8 cellular contexts compared by ENCODE assay signal in genomic region chr13:20901668-20902437, GRCh38. TPM values are rescaled to one million over a fixed set of nuclear protein-coding genes. Genes with fewer than 3 reads are reported as not detected.
DNase-seq lines count a peak whose midpoint lies in the region; ATAC-seq, FAIRE-seq and TF ChIP-seq lines count a peak whose summit lies in the region.

No MANE protein-coding gene starts in this region.

- no peak overlapping the region for H2AFZ ChIP-seq in HepG2 (ENCODE audit: low read length)

- no TSS peak for BruUV-seq in HepG2 (replicated peaks; lab: Mats Ljungman, UMichigan)

- H3K79me2 ChIP-seq in HepG2 (ENCODE audit: insufficient read depth, low read length): peaks cover 56% of the 10 kb centered on the region

- no peak; the same call in 1 of the 2 replicates for TF ChIP-seq RAD21 in HepG2 (CRISPR knock-in tag; IDR thresholded peaks at IDR 0.05)

- 4% methylated on average over 19 of the region's 21 CpGs for WGBS in HUES64
- under 1% methylated on average over 19 of the region's 21 CpGs for WGBS in HepG2 (ENCODE audit: low lambda C conversion rate)

- TF ChIP-seq EP300 in HepG2 (IDR thresholded peaks at IDR 0.05; ENCODE audit: low read depth in 2 of 2, low read length in 2 of 2) (no peak), HepG2 (CRISPR knock-in tag; IDR thresholded peaks at IDR 0.05; ENCODE audit: borderline replicate concordance) (no peak)

- CTCF ChIA-PET in HepG2 (lab: Yijun Ruan, JAX; ENCODE audit: low intra/inter-chr PET ratio, low total read pairs): no interaction called here

- peak overlapping the region; percentile 92 for H3K27ac ChIP-seq in HUES64 (ENCODE audit: low read depth, low read length)
- peak overlapping the region; percentile 78 for H3K27ac ChIP-seq in SK-N-MC
- peak overlapping the region; percentile 91 for H3K27ac ChIP-seq in HepG2 (ENCODE audit: extremely low read length, insufficient read depth, low read length)

- H3K9ac ChIP-seq in HUES64 (ENCODE audit: low read depth, low read length) (peak overlapping the region; percentile 98), SK-N-MC (ENCODE audit: insufficient read length) (peak overlapping the region; percentile 95), HepG2 (ENCODE audit: insufficient read depth, low read depth, low read length) (peak overlapping the region; percentile 95)

- DNase-seq in GF-D8 (lab: John Stamatoyannopoulos, UW) (peak; percentile 68), SK-N-MC (ENCODE audit: low read depth, low spot score) (no peak), cerebellar cortex (ENCODE audit: low spot score) (peak; percentile 33), HepG2 (ENCODE audit: low spot score) (peak; percentile 54), T-helper 9 cell (no peak)
- peak; percentile 15 for DNase-seq in stimulated activated CD8-positive, alpha-beta memory T cell treated with anti-CD3 and anti-CD28 coated beads, Interleukin-4, amount 100 ng/mL, for 24 hours (ENCODE audit: low read depth)

- H3K4me1 ChIP-seq in HUES64 (ENCODE audit: insufficient read depth, low read length): peaks cover 8% of the 10 kb centered on the region
- H3K4me1 ChIP-seq in HepG2 (ENCODE audit: insufficient read depth, low read length): peaks cover 53% of the 10 kb centered on the region

- peaks cover 23% of the 10 kb centered on the region for H3K36me3 ChIP-seq in HUES64 (ENCODE audit: insufficient read depth, low read length)
- H3K36me3 ChIP-seq in SK-N-MC (ENCODE audit: insufficient read depth, low read length): peaks cover 10% of the 10 kb centered on the region
- H3K36me3 ChIP-seq in HepG2 (replicated peaks in 1 of 2; ENCODE audit: control insufficient read depth in 1 of 2, insufficient read depth in 2 of 2, low read length in 2 of 2): peaks cover 0 to 12% of the 10 kb centered on the region in 2 experiments; a peak in 1 of 5 replicates

- POLR2A ChIA-PET in HepG2 (lab: Yijun Ruan, JAX): interaction anchor here (0.7 to 2.2 kb wide), 7 partner anchors 14 to 275 kb away, joined by 3 to 11 read pairs (median 3); partner anchors contain the start of genes LATS2, MRPL57 and SKA3

- no peak; a peak in 1 of 4 replicates for TF ChIP-seq POLR2A in HepG2 (IDR thresholded peaks at IDR 0.05; ENCODE audit: insufficient read depth in 1 of 2, low read depth in 2 of 2, low read length in 2 of 2)

- H3K27me3 ChIP-seq in HUES64 (ENCODE audit: insufficient read depth, low read length) (no peaks in the 10 kb centered on the region), HepG2 (ENCODE audit: control insufficient read depth in 1 of 2, insufficient read depth in 2 of 2, low read length in 2 of 2) (no peaks in the 10 kb centered on the region; a peak in 1 of 5 replicates)

- H3K9me3 ChIP-seq in HUES64 (ENCODE audit: insufficient read depth, low read depth, low read length) (no peaks in the 10 kb centered on the region), SK-N-MC (ENCODE audit: low read depth, low read length) (no peaks in the 10 kb centered on the region), HepG2 (ENCODE audit: low read length) (no peaks in the 10 kb centered on the region)

- intact Hi-C loops in HepG2 (cut with micrococcal nuclease; ENCODE audit: unreplicated experiment): loop anchor here (1.0 kb wide), 1 partner anchor 131 kb away; no protein-coding TSS in a partner anchor

- H4K20me1 ChIP-seq in HepG2 (ENCODE audit: insufficient read depth, low read length): no peaks in the 10 kb centered on the region

- ATAC-seq in GM21528 (IDR thresholded peaks at IDR 0.05; ENCODE audit: low FRiP score, unreplicated experiment): peak; percentile 35
- ATAC-seq in HepG2: peak; percentile 79

- H3K4me3 ChIP-seq in HUES64 (ENCODE audit: low read length) (peak overlapping the region; percentile 99), SK-N-MC (peak overlapping the region; percentile 99), HepG2 (replicated peaks in 1 of 3; ENCODE audit: insufficient read depth in 1 of 3, low read depth in 2 of 3, low read length in 3 of 3) (peak overlapping the region; percentile 70 to 92 (median 83))

- peak overlapping the region; percentile 84 for H3K4me2 ChIP-seq in HepG2 (ENCODE audit: low read depth, low read length)

- peak; percentile 26 for FAIRE-seq in HepG2 (lab: Jason Lieb, UNC)

- TF ChIP-seq CTCF in HepG2 (CRISPR knock-in tag; IDR thresholded peaks at IDR 0.05): no peak

- in situ Hi-C loops in HepG2 (cut with HindIII; ENCODE audit: extremely low pct_ligation_motif_present, low pct_unique_long_range_greater_than_20kb): no loop called here

TF ChIP-seq in HepG2, 621 proteins besides CTCF, POLR2A, EP300 and RAD21 (continues in another document):
- TF ChIP-seq ZMYM2 (CRISPR knock-in tag; IDR thresholded peaks at IDR 0.05) (no peak), GTF3A (CRISPR knock-in tag; conservative IDR thresholded peaks at IDR 0.05) (no peak), ATM (IDR thresholded peaks at IDR 0.05; ENCODE audit: borderline replicate concordance) (no peak), SP140L (CRISPR knock-in tag; IDR thresholded peaks at IDR 0.05; ENCODE audit: borderline replicate concordance) (no peak), ZNF629 (CRISPR knock-in tag; conservative IDR thresholded peaks at IDR 0.05) (no peak), ZNF292 (CRISPR knock-in tag; IDR thresholded peaks at IDR 0.05; ENCODE audit: borderline replicate concordance, low read depth) (0 out of 2 replicates have a peak, but pooled peaks have one; percentile 50), HOXA7 (CRISPR knock-in tag; IDR thresholded peaks at IDR 0.05) (no peak), HOXA5 (CRISPR knock-in tag; IDR thresholded peaks at IDR 0.05) (peak; percentile 53; the same call in 1 of the 2 replicates), NCOA1 (CRISPR knock-in tag; IDR thresholded peaks at IDR 0.05) (no peak), ZNF816 (CRISPR knock-in tag; IDR thresholded peaks at IDR 0.05; ENCODE audit: borderline replicate concordance) (no peak), MXI1 (IDR thresholded peaks at IDR 0.05; ENCODE audit: borderline replicate concordance, low read depth, low read length) (peak; percentile 93), ZNF792 (CRISPR knock-in tag; IDR thresholded peaks at IDR 0.05) (peak; percentile 17; the same call in 1 of the 2 replicates), TSC22D2 (CRISPR knock-in tag; IDR thresholded peaks at IDR 0.05; ENCODE audit: borderline replicate concordance) (no peak), SOX6 (IDR thresholded peaks at IDR 0.05) (no peak), SOX6 (CRISPR knock-in tag; IDR thresholded peaks at IDR 0.05) (no peak), FOXC1 (CRISPR knock-in tag; IDR thresholded peaks at IDR 0.05; ENCODE audit: borderline replicate concordance) (no peak), CBX1 (IDR thresholded peaks at IDR 0.05; ENCODE audit: low read depth) (no peak)
- TF ChIP-seq, protein P1, sequence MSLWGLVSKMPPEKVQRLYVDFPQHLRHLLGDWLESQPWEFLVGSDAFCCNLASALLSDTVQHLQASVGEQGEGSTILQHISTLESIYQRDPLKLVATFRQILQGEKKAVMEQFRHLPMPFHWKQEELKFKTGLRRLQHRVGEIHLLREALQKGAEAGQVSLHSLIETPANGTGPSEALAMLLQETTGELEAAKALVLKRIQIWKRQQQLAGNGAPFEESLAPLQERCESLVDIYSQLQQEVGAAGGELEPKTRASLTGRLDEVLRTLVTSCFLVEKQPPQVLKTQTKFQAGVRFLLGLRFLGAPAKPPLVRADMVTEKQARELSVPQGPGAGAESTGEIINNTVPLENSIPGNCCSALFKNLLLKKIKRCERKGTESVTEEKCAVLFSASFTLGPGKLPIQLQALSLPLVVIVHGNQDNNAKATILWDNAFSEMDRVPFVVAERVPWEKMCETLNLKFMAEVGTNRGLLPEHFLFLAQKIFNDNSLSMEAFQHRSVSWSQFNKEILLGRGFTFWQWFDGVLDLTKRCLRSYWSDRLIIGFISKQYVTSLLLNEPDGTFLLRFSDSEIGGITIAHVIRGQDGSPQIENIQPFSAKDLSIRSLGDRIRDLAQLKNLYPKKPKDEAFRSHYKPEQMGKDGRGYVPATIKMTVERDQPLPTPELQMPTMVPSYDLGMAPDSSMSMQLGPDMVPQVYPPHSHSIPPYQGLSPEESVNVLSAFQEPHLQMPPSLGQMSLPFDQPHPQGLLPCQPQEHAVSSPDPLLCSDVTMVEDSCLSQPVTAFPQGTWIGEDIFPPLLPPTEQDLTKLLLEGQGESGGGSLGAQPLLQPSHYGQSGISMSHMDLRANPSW (CRISPR knock-in tag; IDR thresholded peaks at IDR 0.05; ENCODE audit: borderline replicate concordance): no peak

RNA-seq across cellular contexts. Expression of gene XPO4, which starts 0.7 kb away (rescaled TPM):
- 18.6 TPM for polyA plus RNA-seq in HUES64 (2013, experiment 1 of 2)
- 17.2 TPM for polyA plus RNA-seq in HUES64 (2013, experiment 2 of 2)
- 24.8 and 41.5 TPM in 2 replicates for total RNA-seq in HepG2 (2016; rRNA removed; fragmentation: Illumina TruSeq; extraction: Trizol)
- 8.7 TPM in 2 replicates for total RNA-seq in HepG2 (2016; cell fraction: cytosol; rRNA removed; fragmentation: Illumina TruSeq; extraction: Trizol; ENCODE audit: low read depth)
- total RNA-seq in HepG2 (2016; cell fraction: insoluble cytoplasmic fraction; rRNA removed; fragmentation: Illumina TruSeq; extraction: Trizol): 24.4 and 40.6 TPM in 2 replicates
- 17.5 and 20.5 TPM in 2 replicates for total RNA-seq in HepG2 (2016; cell fraction: membrane; rRNA removed; fragmentation: Illumina TruSeq; extraction: Trizol)
- total RNA-seq in HepG2 (2016; cell fraction: nucleus; rRNA removed; fragmentation: Illumina TruSeq; extraction: Trizol): 36.7 and 39.7 TPM in 2 replicates
- polyA plus RNA-seq in HepG2 (2011; rRNA removed): 7.0 and 8.4 TPM in 2 replicates
- polyA plus RNA-seq in HepG2 (2011; cell fraction: cytosol; rRNA removed): 3.0 and 4.8 TPM in 2 replicates
- polyA plus RNA-seq in HepG2 (2011; cell fraction: nucleus; rRNA removed): 7.7 and 8.5 TPM in 2 replicates
- polyA plus RNA-seq in HepG2 (2012): 7.8 and 8.5 TPM in 2 replicates
- polyA plus RNA-seq in HepG2 (2016; cell fraction: cytosol; fragmentation: Illumina TruSeq; extraction: Trizol; ENCODE audit: low read depth): 1.9 and 2.1 TPM in 2 replicates
- polyA plus RNA-seq in HepG2 (2016; cell fraction: insoluble cytoplasmic fraction; fragmentation: Illumina TruSeq; extraction: Trizol; ENCODE audit: low read depth): 17.3 and 18.6 TPM in 2 replicates
- 4.7 and 5.9 TPM in 2 replicates for polyA plus RNA-seq in HepG2 (2016; cell fraction: membrane; fragmentation: Illumina TruSeq; extraction: Trizol; ENCODE audit: low read depth)
- 21.7 and 22.1 TPM in 2 replicates for polyA plus RNA-seq in HepG2 (2016; cell fraction: nucleus; fragmentation: Illumina TruSeq; extraction: Trizol; ENCODE audit: insufficient read depth, low read depth)
- 9.7 and 16.9 TPM in 2 replicates for polyA minus RNA-seq in HepG2 (2011; rRNA and poly(A)+ RNA removed; ENCODE audit: low replicate concordance)
- polyA minus RNA-seq in HepG2 (2011; cell fraction: cytosol; rRNA and poly(A)+ RNA removed): 14.7 and 15.0 TPM in 2 replicates
- 33.3 and 38.0 TPM in 2 replicates for polyA minus RNA-seq in HepG2 (2011; cell fraction: nucleus; rRNA and poly(A)+ RNA removed)

Comparison
In these comparisons a context has a peak if more than half of its experiments do, and no peak if none do; other contexts are left out.
1. DNase-seq: peak in GF-D8 (single experiment), cerebellar cortex (single experiment), HepG2 (single experiment) and stimulated activated CD8-positive, alpha-beta memory T cell treated with anti-CD3 and anti-CD28 coated beads, Interleukin-4, amount 100 ng/mL, for 24 hours (single experiment); none in SK-N-MC (single experiment) and T-helper 9 cell (single experiment).
2. Peak in every context shown above with its lines, with median percentiles within 50 percentile points of each other: H3K27ac ChIP-seq, H3K4me3 ChIP-seq and H3K9ac ChIP-seq.